ENCODE assay signal across 1 cellular context in genomic region chr4:137531951-137532868, GRCh38.
TF ChIP-seq lines count a peak whose summit lies in the region.

TSS of gene PCDH18 (minus strand) at chr4:137532494. CDS start at chr4:137532088, 406 bp downstream.

TF ChIP-seq in WTC11, 78 proteins besides CTCF, POLR2A, EP300 and RAD21 (continued from another document and continues in another):
- TF ChIP-seq NR2C2 (CRISPR knock-in tag; IDR thresholded peaks at IDR 0.05) (no peak), ESRRA (CRISPR knock-in tag; IDR thresholded peaks at IDR 0.05; ENCODE audit: borderline replicate concordance) (no peak), OVOL2 (CRISPR knock-in tag; IDR thresholded peaks at IDR 0.05; ENCODE audit: borderline replicate concordance) (no peak), TEAD1 (CRISPR knock-in tag; IDR thresholded peaks at IDR 0.05) (no peak), ZNF317 (CRISPR knock-in tag; IDR thresholded peaks at IDR 0.05; ENCODE audit: borderline replicate concordance, low read depth) (no peak), NFE2L1 (CRISPR knock-in tag; IDR thresholded peaks at IDR 0.05) (no peak), NFYB (CRISPR knock-in tag; conservative IDR thresholded peaks at IDR 0.05; ENCODE audit: low read depth) (0 out of 2 replicates have a peak, but pooled peaks have one; percentile 31), ERG (CRISPR knock-in tag; IDR thresholded peaks at IDR 0.05) (no peak), PREB (CRISPR knock-in tag; IDR thresholded peaks at IDR 0.05; ENCODE audit: borderline replicate concordance) (no peak), SP1 (CRISPR knock-in tag; conservative IDR thresholded peaks at IDR 0.05) (peak; percentile 57; the same call in 1 of the 2 replicates), NR3C1 (CRISPR knock-in tag; conservative IDR thresholded peaks at IDR 0.05; ENCODE audit: low read depth) (no peak), ATF6 (CRISPR knock-in tag; IDR thresholded peaks at IDR 0.05) (no peak), PRDM15 (CRISPR knock-in tag; IDR thresholded peaks at IDR 0.05) (peak; percentile 63), SMAD3 (CRISPR knock-in tag; IDR thresholded peaks at IDR 0.05; ENCODE audit: borderline replicate concordance) (0 out of 2 replicates have a peak, but pooled peaks have one; percentile 41), ZNF232 (CRISPR knock-in tag; IDR thresholded peaks at IDR 0.05) (no peak), ETV6 (CRISPR knock-in tag; IDR thresholded peaks at IDR 0.05) (no peak), ELF4 (CRISPR knock-in tag; IDR thresholded peaks at IDR 0.05; ENCODE audit: low read depth) (no peak), FOXK1 (CRISPR knock-in tag; IDR thresholded peaks at IDR 0.05) (0 out of 2 replicates have a peak, but pooled peaks have one; percentile 40), ZNF281 (CRISPR knock-in tag; IDR thresholded peaks at IDR 0.05) (no peak; the same call in 1 of the 2 replicates), ZBTB43 (CRISPR knock-in tag; IDR thresholded peaks at IDR 0.05) (no peak), ZSCAN18 (CRISPR knock-in tag; IDR thresholded peaks at IDR 0.05) (no peak), ATF3 (CRISPR knock-in tag; conservative IDR thresholded peaks at IDR 0.05) (no peak), RORB (CRISPR knock-in tag; IDR thresholded peaks at IDR 0.05) (no peak), CREB1 (CRISPR knock-in tag; IDR thresholded peaks at IDR 0.05) (no peak), ATF1 (CRISPR knock-in tag; IDR thresholded peaks at IDR 0.05) (no peak), ARID4B (CRISPR knock-in tag; IDR thresholded peaks at IDR 0.05; ENCODE audit: borderline replicate concordance) (peak; percentile 44; the same call in 1 of the 2 replicates), JUN (CRISPR knock-in tag; IDR thresholded peaks at IDR 0.05) (no peak; the same call in 1 of the 2 replicates), SMAD4 (CRISPR knock-in tag; IDR thresholded peaks at IDR 0.05) (no peak), MLX (CRISPR knock-in tag; IDR thresholded peaks at IDR 0.05) (no peak), USF1 (CRISPR knock-in tag; IDR thresholded peaks at IDR 0.05) (no peak), AR (CRISPR knock-in tag; IDR thresholded peaks at IDR 0.05) (no peak), JAZF1 (CRISPR knock-in tag; IDR thresholded peaks at IDR 0.05) (no peak)
